In the genomic region with DNA sequence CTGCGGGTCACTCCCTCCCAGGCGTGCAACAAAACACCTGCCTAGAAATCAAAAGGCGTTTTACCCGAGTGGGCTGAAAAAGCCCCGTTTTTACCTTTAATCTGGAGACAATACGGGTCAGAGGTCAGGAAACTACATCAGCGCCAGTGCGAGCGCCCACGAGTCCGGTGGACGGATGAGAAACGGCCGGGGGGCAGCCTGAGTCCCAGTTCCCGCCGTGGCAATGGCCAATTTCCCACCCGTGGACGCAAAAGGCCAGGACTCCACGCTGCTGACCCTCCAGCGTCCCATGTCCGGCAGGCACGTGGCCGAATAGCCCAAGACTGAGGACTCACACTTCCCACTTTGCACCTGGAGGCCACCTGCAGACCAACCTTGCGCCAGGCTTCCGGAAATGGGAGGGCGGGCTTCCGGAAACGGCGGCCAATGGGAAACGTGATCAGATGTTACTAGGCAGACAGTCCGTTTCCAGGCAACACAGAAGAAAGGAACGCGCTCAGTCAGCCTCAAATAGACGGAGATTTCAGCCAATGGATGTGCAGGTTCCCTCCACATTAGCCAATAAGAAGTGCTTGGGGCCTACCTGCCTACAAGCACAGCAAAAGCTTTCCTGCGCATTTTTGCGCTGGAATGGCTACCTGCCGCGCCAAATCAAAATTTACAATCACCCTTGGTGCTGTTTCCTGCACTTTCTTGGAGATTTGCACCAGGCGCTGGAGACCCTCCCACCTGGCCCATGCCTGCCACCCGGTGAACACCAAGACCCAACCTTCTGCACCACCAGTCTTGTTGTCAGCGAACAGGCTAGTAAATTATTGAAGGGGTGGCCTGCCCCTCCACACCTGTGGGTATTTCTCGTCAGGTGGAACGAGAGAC, we compare ENCODE assay signal across 1 cellular context.
TF ChIP-seq lines count a peak whose summit lies in the region.

No MANE protein-coding gene starts in this region.

TF ChIP-seq in HepG2, 621 proteins besides CTCF, POLR2A, EP300 and RAD21:
- peak; percentile 68 for TF ChIP-seq RFX5 (IDR thresholded peaks at IDR 0.05; ENCODE audit: low read depth, low read length)
- no peak for TF ChIP-seq RFXAP (CRISPR knock-in tag; IDR thresholded peaks at IDR 0.05; ENCODE audit: borderline replicate concordance)
